10 cellular contexts compared by ENCODE assay signal in the genomic region with DNA sequence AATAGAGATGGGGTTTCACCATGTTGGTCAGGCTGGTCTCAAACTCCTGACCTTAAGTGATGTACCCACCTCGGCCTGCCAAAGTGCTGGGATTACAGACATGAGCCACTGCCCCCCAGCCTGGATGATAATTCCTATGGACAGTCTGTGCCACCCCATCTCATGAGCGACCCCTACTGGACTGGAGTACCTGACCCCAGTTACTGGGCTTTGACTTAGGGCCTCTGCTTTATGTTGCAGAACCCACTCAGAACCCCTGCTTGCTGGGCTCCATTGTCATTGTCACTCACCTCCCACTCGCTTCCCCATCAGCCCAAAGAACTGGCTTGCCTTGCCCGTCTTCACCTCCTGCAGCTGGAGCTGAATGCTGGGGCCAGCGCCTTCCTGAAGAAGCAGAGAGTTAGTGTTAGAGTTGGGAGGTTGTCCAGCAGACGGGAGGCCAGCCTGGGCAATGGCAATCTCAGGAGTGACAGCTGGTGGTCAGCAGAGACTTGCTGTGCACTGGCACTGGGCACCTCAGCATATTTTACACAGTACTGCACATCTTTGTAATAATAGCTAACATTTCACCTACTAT. TPM values are rescaled to one million over a fixed set of nuclear protein-coding genes. Genes with fewer than 3 reads are reported as not detected.
A peak's percentile ranks its signal among the peaks of the same experiment; 100 is the strongest.
DNase-seq lines count a peak whose midpoint lies in the region; ATAC-seq, FAIRE-seq and TF ChIP-seq lines count a peak whose summit lies in the region.
"Had no signal": no experiment of that assay in that cellular context is flagged by ENCODE, and none has a peak within 500 bp of the region (broad histone marks: within the 10 kb centered on the region; RNA-seq: fewer than 3 reads in every experiment).

No MANE protein-coding gene starts in this region.

- H3K36me3 ChIP-seq in esophagus squamous epithelium (peaks cover 0 to 18% (median 0%) of the 10 kb centered on the region in 3 donors), suprapubic skin (peaks cover 10% of the 10 kb centered on the region), ascending aorta (no peaks in the 10 kb centered on the region)

- no peak overlapping the region for H3K4me2 ChIP-seq in A549

- TF ChIP-seq POLR2A in A549 (IDR thresholded peaks at IDR 0.05; ENCODE audit: low read length) (no peak), esophagus squamous epithelium (IDR thresholded peaks at IDR 0.05) (no peak), suprapubic skin (IDR thresholded peaks at IDR 0.05) (no peak)

- peak in 1 of 2 experiments; percentile 74; a peak in 3 of 6 replicates for ATAC-seq in A549
- no peak for ATAC-seq in GM21717 (IDR thresholded peaks at IDR 0.05; ENCODE audit: unreplicated experiment)

- H3K4me3 ChIP-seq in A549 (no peak overlapping the region), esophagus squamous epithelium (no peak overlapping the region), suprapubic skin (no peak overlapping the region), ascending aorta (no peak overlapping the region)
- H3K4me3 ChIP-seq: Peyer's patch had no signal

- POLR2A ChIA-PET in A549 (lab: Yijun Ruan, JAX), result no interaction called here
- POLR2A ChIA-PET in GM10248 (lab: Yijun Ruan, JAX), result no interaction called here
- POLR2A ChIA-PET in RWPE1 (lab: Yijun Ruan, JAX; ENCODE audit: low non-redundant PET), result no interaction called here

- DNase-seq in A549 (ENCODE audit: low read depth in 1 of 2, low spot score in 1 of 2) (peak; percentile 52 to 69), GM10248 (ENCODE audit: extremely low spot score) (no peak), RWPE1 (ENCODE audit: low spot score) (no peak), esophagus squamous epithelium (lab: John Stamatoyannopoulos, UW) (no peak), suprapubic skin (ENCODE audit: low spot score in 2 of 2) (no peak), ascending aorta (ENCODE audit: low spot score in 2 of 2) (no peak)
- DNase-seq in stimulated activated naive CD4-positive, alpha-beta T cell treated with Interleukin-2 at 50 U/mL for 16 hours (lab: John Stamatoyannopoulos, UW), result no peak
- DNase-seq: Peyer's patch had no signal

- TF ChIP-seq EP300 in A549 (IDR thresholded peaks at IDR 0.05) (no peak), suprapubic skin (IDR thresholded peaks at IDR 0.05) (no peak)

- H3K27me3 ChIP-seq in esophagus squamous epithelium (no peaks in the 10 kb centered on the region), suprapubic skin (no peaks in the 10 kb centered on the region), ascending aorta (no peaks in the 10 kb centered on the region)
- H3K27me3 ChIP-seq: Peyer's patch had no signal

- CTCF ChIA-PET in A549 (lab: Yijun Ruan, JAX) (interaction anchor here (0.7 to 2.1 kb wide), 10 partner anchors 8 to 288 kb away, joined by 3 to 14 read pairs (median 4); no protein-coding TSS in a partner anchor), GM10248 (lab: Yijun Ruan, JAX) (interaction anchor here (0.8 to 1.2 kb wide), 4 partner anchors 148 to 287 kb away, joined by 3 to 5 read pairs (median 3); no protein-coding TSS in a partner anchor), RWPE1 (lab: Yijun Ruan, JAX) (interaction anchor here (0.6 to 2.2 kb wide), 3 partner anchors 96 to 326 kb away, joined by 3 to 7 read pairs (median 7); no protein-coding TSS in a partner anchor)

- TF ChIP-seq RAD21 in A549 (conservative IDR thresholded peaks at IDR 0.05 in 1 of 2, IDR thresholded peaks at IDR 0.05 in 1 of 2), result peak; percentile 35 to 52; a peak in 3 of 5 replicates

- H3K4me1 ChIP-seq in A549 (peaks cover 7% of the 10 kb centered on the region; the same call in 1 of the 3 replicates), esophagus squamous epithelium (peaks cover 0 to 40% (median 12%) of the 10 kb centered on the region in 3 donors), suprapubic skin (peaks cover 24% of the 10 kb centered on the region), ascending aorta (peaks cover 12% of the 10 kb centered on the region in 2 donors)

- TF ChIP-seq CTCF in A549 (IDR thresholded peaks at IDR 0.05) (peak; percentile 46), GM10248 (IDR thresholded peaks at IDR 0.05; ENCODE audit: control extremely low read depth, extremely low read depth, low read depth, missing control alignments) (peak; percentile 41), RWPE1 (conservative IDR thresholded peaks at IDR 0.05; ENCODE audit: low read depth) (peak; percentile 31; the same call in 1 of the 2 replicates), esophagus squamous epithelium (IDR thresholded peaks at IDR 0.05) (peak in 4 of 6 experiments; percentile 13 to 50 (median 28)), suprapubic skin (IDR thresholded peaks at IDR 0.05) (no peak), ascending aorta (IDR thresholded peaks at IDR 0.05) (no peak)

- no peak for FAIRE-seq in A549 (lab: Jason Lieb, UNC)

- H3K27ac ChIP-seq in A549 (no peak overlapping the region), RWPE1 (no peak overlapping the region), esophagus squamous epithelium (no peak overlapping the region), suprapubic skin (no peak overlapping the region), ascending aorta (no peak overlapping the region)
- H3K27ac ChIP-seq: Peyer's patch had no signal

- WGBS in A549 (ENCODE audit: missing lambda C conversion rate), result 75% methylated on average over 6 of the region's 6 CpGs
- 75 to 100% methylated on average over 2 to 4 of the region's 6 CpGs for WGBS in esophagus squamous epithelium, 2 donors
- 92% methylated on average over 3 of the region's 6 CpGs for WGBS in suprapubic skin

- no peaks in the 10 kb centered on the region for H3K9me3 ChIP-seq in A549
- H3K9me3 ChIP-seq in esophagus squamous epithelium, result no peaks in the 10 kb centered on the region
- no peaks in the 10 kb centered on the region for H3K9me3 ChIP-seq in suprapubic skin
- H3K9me3 ChIP-seq in ascending aorta, result no peaks in the 10 kb centered on the region
- H3K9me3 ChIP-seq: Peyer's patch had no signal

- intact Hi-C loops in esophagus squamous epithelium (cut with DNase I), result no loop called here
- intact Hi-C loops in ascending aorta (cut with DNase I), result no loop called here

TF ChIP-seq in A549, 52 proteins besides CTCF, POLR2A, EP300 and RAD21:
- TF ChIP-seq MAFK (IDR thresholded peaks at IDR 0.05; ENCODE audit: partially characterized antibody) (no peak), NPAS2 (CRISPR knock-in tag; IDR thresholded peaks at IDR 0.05; ENCODE audit: borderline replicate concordance) (no peak), CHD2 (IDR thresholded peaks at IDR 0.05; ENCODE audit: low read length, partially characterized antibody) (no peak)

RNA-seq across cellular contexts. Expression of a gene that starts 4.0 kb away (rescaled TPM):
- not detected in 2 replicates for polyA plus RNA-seq in A549 (2011; rRNA removed)
- not detected in 2 replicates for polyA plus RNA-seq in A549 (2012; cell fraction: cytosol; rRNA removed)
- not detected in 2 replicates for polyA plus RNA-seq in A549 (2012; cell fraction: nucleus; rRNA removed)
- polyA plus RNA-seq in A549 (2017; fragmentation: RNase III; extraction: RNeasy Plus Mini Kit Qiagen cat#74134 plus additional on column Dnase treatment), result not detected in 3 replicates
- polyA minus RNA-seq in A549 (2011; rRNA and poly(A)+ RNA removed), result not detected in 2 replicates
- not detected for total RNA-seq in esophagus squamous epithelium
- not detected for total RNA-seq in suprapubic skin
- total RNA-seq in ascending aorta, result not detected
- total RNA-seq: Peyer's patch had no signal
- polyA plus RNA-seq: immature natural killer cell had no signal

RNA-seq across cellular contexts. Expression of a gene that starts 55.4 kb away (rescaled TPM):
- 48.7 and 55.8 TPM in 2 replicates for polyA plus RNA-seq in A549 (2011; rRNA removed)
- polyA plus RNA-seq in A549 (2012; cell fraction: cytosol; rRNA removed), result 13.8 and 15.6 TPM in 2 replicates
- 17.3 and 25.5 TPM in 2 replicates for polyA plus RNA-seq in A549 (2012; cell fraction: nucleus; rRNA removed)
- polyA plus RNA-seq in A549 (2017; fragmentation: RNase III; extraction: RNeasy Plus Mini Kit Qiagen cat#74134 plus additional on column Dnase treatment), result 31.2 to 33.2 TPM (median 32.5 TPM) in 3 replicates
- polyA minus RNA-seq in A549 (2011; rRNA and poly(A)+ RNA removed), result 55.4 and 58.6 TPM in 2 replicates
- 10 to 100 TPM; 22.6 to 32.6 (median 26.6) TPM for total RNA-seq in esophagus squamous epithelium
- 10 to 100 TPM; 37.1 to 71.4 (median 52.2) TPM for total RNA-seq in suprapubic skin
- total RNA-seq in ascending aorta, result 46.6 TPM

Comparison
In these comparisons a context has a peak if more than half of its experiments do, and no peak if none do; other contexts are left out.
1. DNase-seq: peak in A549 (2 of 2); none in GM10248 (single experiment), RWPE1 (single experiment), esophagus squamous epithelium (single experiment), suprapubic skin (0 of 2), stimulated activated naive CD4-positive, alpha-beta T cell treated with Interleukin-2 at 50 U/mL for 16 hours (single experiment) and ascending aorta (0 of 2).
2. CTCF ChIP-seq: peak in A549 (single experiment), GM10248 (single experiment), RWPE1 (single experiment) and esophagus squamous epithelium (4 of 6); none in suprapubic skin (0 of 2) and ascending aorta (0 of 3).